ENCODE assay signal across 10 cellular contexts in genomic region chr10:74822583-74823089, GRCh38. TPM values are rescaled to one million over a fixed set of nuclear protein-coding genes. Genes with fewer than 3 reads are reported as not detected.
DNase-seq lines count a peak whose midpoint lies in the region; ATAC-seq, FAIRE-seq and TF ChIP-seq lines count a peak whose summit lies in the region.
"Had no signal": no experiment of that assay in that cellular context is flagged by ENCODE, and none has a peak within 500 bp of the region (broad histone marks: within the 10 kb centered on the region; RNA-seq: fewer than 3 reads in every experiment).

No MANE protein-coding gene starts in this region.

- H3K36me3 ChIP-seq in K562 (ENCODE audit: control insufficient read depth, insufficient read depth, low read length), result no peaks in the 10 kb centered on the region
- no peaks in the 10 kb centered on the region for H3K36me3 ChIP-seq in A673 (ENCODE audit: insufficient read depth, low read length, poor library complexity, severe bottlenecking)

- TF ChIP-seq CTCF in C4-2B (conservative IDR thresholded peaks at IDR 0.05), result no peak
- no peak for TF ChIP-seq CTCF in K562 (IDR thresholded peaks at IDR 0.05 in 2 of 3, conservative IDR thresholded peaks at IDR 0.05 in 1 of 3; ENCODE audit: insufficient read depth in 2 of 3, low read depth in 1 of 3, low read length in 3 of 3)
- TF ChIP-seq CTCF in nephron (IDR thresholded peaks at IDR 0.05; ENCODE audit: unreplicated experiment in 3 of 3), result no peak
- no peak for TF ChIP-seq CTCF in A673 (conservative IDR thresholded peaks at IDR 0.05; ENCODE audit: low read depth, low read length)

- no peaks in the 10 kb centered on the region for H3K9me1 ChIP-seq in K562 (ENCODE audit: control insufficient read depth, insufficient read depth, low read length)

- H3K4me3 Mint-ChIP-seq in nephron, result peak overlapping the region; percentile 82 to 90 (median 84)

- no peaks in the 10 kb centered on the region for H3K27me3 ChIP-seq in K562 (ENCODE audit: control insufficient read depth in 2 of 2, insufficient read depth in 2 of 2, low read length in 2 of 2)
- H3K27me3 ChIP-seq in A673 (replicated peaks; ENCODE audit: insufficient read depth, low read depth, low read length, poor library complexity), result peaks cover 4% of the 10 kb centered on the region

- ATAC-seq in K562, result no peak
- ATAC-seq in HG02610 (IDR thresholded peaks at IDR 0.05; ENCODE audit: unreplicated experiment), result no peak
- no peak for ATAC-seq in GM21423 (IDR thresholded peaks at IDR 0.05; ENCODE audit: unreplicated experiment)

- peaks cover under 1% of the 10 kb centered on the region for H3K9me3 Mint-ChIP-seq in nephron

- peaks cover 6% of the 10 kb centered on the region for H3K36me3 Mint-ChIP-seq in nephron (ENCODE audit: low read depth)

- peaks cover 6% of the 10 kb centered on the region for H3K79me2 ChIP-seq in K562 (ENCODE audit: control insufficient read depth, insufficient read depth, low read length)

- DNase-seq in M059J (ENCODE audit: low read depth) (peak; percentile 66), K562 (ENCODE audit: extremely low read depth in 1 of 4, low spot score in 3 of 4) (peak in 1 of 4 experiments; percentile 26), A673 (ENCODE audit: low spot score) (no peak)
- no peak for DNase-seq in stimulated activated CD4-positive, alpha-beta T cell treated with anti-CD3 and anti-CD28 coated beads, Interleukin-1b, Interleukin-23, amount 100 ng/mL, for 48 hours
- DNase-seq: activated T-cell treated with anti-CD3 and anti-CD28 coated beads, Interleukin-2, amount 50 U/mL, for 1 hour; NCI-H446 treated with DMSO at 0.1 percent for 48 hours had no signal

- TF ChIP-seq RAD21 in K562 (CRISPR knock-in tag; conservative IDR thresholded peaks at IDR 0.05 in 1 of 2, IDR thresholded peaks at IDR 0.05 in 1 of 2), result no peak

- intact Hi-C loops in K562 (cut with micrococcal nuclease) (loop anchor here (10.0 kb wide), 2 partner anchors 192 to 412 kb away; partner anchors contain the start of gene COMTD1), A673 (cut with micrococcal nuclease; ENCODE audit: unreplicated experiment) (loop anchor here (10.0 kb wide), 1 partner anchor 192 kb away; no protein-coding TSS in a partner anchor)

- H3K4me3 ChIP-seq in K562 (no peak overlapping the region), A673 (ENCODE audit: low read depth, low read length, poor library complexity, severe bottlenecking) (no peak overlapping the region)

- H3K27ac ChIP-seq in C4-2B (peak overlapping the region; percentile 50; the same call in 1 of the 2 replicates), K562 (ENCODE audit: extremely low read depth, low read depth, low read length) (no peak overlapping the region), A673 (ENCODE audit: low read depth, low read length, poor library complexity, severe bottlenecking) (no peak overlapping the region)

- no peak overlapping the region for H2AFZ ChIP-seq in K562 (ENCODE audit: low read depth, low read length)

- H3K4me2 ChIP-seq in K562 (ENCODE audit: insufficient read depth, low read length), result no peak overlapping the region

- CTCF ChIA-PET in K562 (lab: Yijun Ruan, JAX; ENCODE audit: low intra/inter-chr PET ratio), result no interaction called here
- CTCF ChIA-PET in A673 (lab: Charles Lee), result no interaction called here

- peaks cover 28 to 32% of the 10 kb centered on the region in 2 experiments for H3K4me1 ChIP-seq in K562 (replicated peaks in 1 of 2; ENCODE audit: control insufficient read depth in 2 of 2, insufficient read depth in 2 of 2, low read length in 2 of 2)
- peaks cover 14% of the 10 kb centered on the region for H3K4me1 ChIP-seq in A673 (ENCODE audit: insufficient read depth, low read length, poor library complexity, severe bottlenecking)

- peak; percentile 71 for FAIRE-seq in K562 (lab: Jason Lieb, UNC)

- 0% methylated on average over 2 of the region's 2 CpGs for WGBS in K562 (ENCODE audit: insufficient coverage, low coverage, missing lambda C conversion rate)

- no peaks in the 10 kb centered on the region for H4K20me1 ChIP-seq in K562 (replicated peaks; ENCODE audit: control insufficient read depth, insufficient read depth, low read length)

- H3K9me3 ChIP-seq in K562 (replicated peaks; ENCODE audit: control insufficient read depth, insufficient read depth, low read depth, low read length) (no peaks in the 10 kb centered on the region), A673 (ENCODE audit: low read depth, low read length, poor library complexity, severe bottlenecking) (no peaks in the 10 kb centered on the region)

- POLR2A ChIA-PET in K562 (lab: Yijun Ruan, JAX), result interaction anchor here (1.0 to 1.5 kb wide), 3 partner anchors 9 to 56 kb away, joined by 3 to 5 read pairs (median 3); no protein-coding TSS in a partner anchor
- POLR2A ChIA-PET in A673 (lab: Charles Lee; ENCODE audit: low non-redundant PET), result interaction anchor here (0.6 kb wide), 1 partner anchor 529 kb away, joined by 3 read pairs; no protein-coding TSS in a partner anchor

- H3K27ac Mint-ChIP-seq in nephron, result peak overlapping the region; percentile 87 to 100 (median 92)

- no peaks in the 10 kb centered on the region for H3K27me3 Mint-ChIP-seq in nephron (ENCODE audit: low read depth)

- TF ChIP-seq POLR2A in K562 (conservative IDR thresholded peaks at IDR 0.05), result no peak

- no peak overlapping the region; a peak in 1 of 4 replicates for H3K9ac ChIP-seq in K562 (ENCODE audit: insufficient read depth in 1 of 2, low read depth in 2 of 2, low read length in 2 of 2)

- no peak for TF ChIP-seq EP300 in K562 (IDR thresholded peaks at IDR 0.05; ENCODE audit: low read length)

- BruUV-seq in K562 (replicated peaks; lab: Mats Ljungman, UMichigan), result no TSS peak
- no TSS peak for BruUV-seq in A673 (replicated peaks; lab: Mats Ljungman, UMichigan)

- peaks cover 41% of the 10 kb centered on the region for H3K4me1 Mint-ChIP-seq in nephron

- in situ Hi-C loops in K562 (cut with MboI), result no loop called here

TF ChIP-seq in K562, 482 proteins besides CTCF, POLR2A, EP300 and RAD21 (continues in another document):
- TF ChIP-seq SOX6 (IDR thresholded peaks at IDR 0.05) (peak; percentile 33; the same call in 1 of the 2 replicates), XRCC4 (IDR thresholded peaks at IDR 0.05; ENCODE audit: extremely low read depth, insufficient read depth, insufficient read length) (no peak), ZNF146 (CRISPR knock-in tag; IDR thresholded peaks at IDR 0.05; ENCODE audit: unreplicated experiment) (no peak), NR1H2 (CRISPR knock-in tag; IDR thresholded peaks at IDR 0.05) (no peak), MEIS2 (IDR thresholded peaks at IDR 0.05; ENCODE audit: partially characterized antibody) (no peak), NCOR1 (IDR thresholded peaks at IDR 0.05) (peak; percentile 32; the same call in 1 of the 2 replicates), THAP12 (CRISPR knock-in tag; IDR thresholded peaks at IDR 0.05) (no peak), MYC (IDR thresholded peaks at IDR 0.05; ENCODE audit: low read depth, low read length) (no peak), MYC (CRISPR knock-in tag; IDR thresholded peaks at IDR 0.05; ENCODE audit: borderline replicate concordance, low read depth) (no peak)
- TF ChIP-seq, protein P1, sequence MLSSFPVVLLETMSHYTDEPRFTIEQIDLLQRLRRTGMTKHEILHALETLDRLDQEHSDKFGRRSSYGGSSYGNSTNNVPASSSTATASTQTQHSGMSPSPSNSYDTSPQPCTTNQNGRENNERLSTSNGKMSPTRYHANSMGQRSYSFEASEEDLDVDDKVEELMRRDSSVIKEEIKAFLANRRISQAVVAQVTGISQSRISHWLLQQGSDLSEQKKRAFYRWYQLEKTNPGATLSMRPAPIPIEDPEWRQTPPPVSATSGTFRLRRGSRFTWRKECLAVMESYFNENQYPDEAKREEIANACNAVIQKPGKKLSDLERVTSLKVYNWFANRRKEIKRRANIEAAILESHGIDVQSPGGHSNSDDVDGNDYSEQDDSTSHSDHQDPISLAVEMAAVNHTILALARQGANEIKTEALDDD (IDR thresholded peaks at IDR 0.05), result peak; percentile 95

RNA-seq across cellular contexts. Expression of gene KAT6B, which starts 3.8 kb away (rescaled TPM):
- total RNA-seq in M059J (2014; rRNA removed; shearing (Covaris generic)), result 5.1 and 5.8 TPM in 2 replicates
- total RNA-seq in K562 (2011; cell fraction: chromatin; rRNA removed; ENCODE audit: low replicate concordance), result 43.8 and 89.7 TPM in 2 replicates
- total RNA-seq in K562 (2011; cell fraction: nucleolus; rRNA removed), result 22.2 and 24.9 TPM in 2 replicates
- 40.7 and 66.0 TPM in 2 replicates for total RNA-seq in K562 (2011; cell fraction: nucleoplasm; rRNA removed)
- 6.8 and 8.0 TPM in 2 replicates for total RNA-seq in K562 (2014; rRNA removed)
- total RNA-seq in K562 (2014; rRNA removed; fragmentation: Illumina TruSeq; extraction: Trizol), result 8.2 and 9.3 TPM in 2 replicates
- total RNA-seq in K562 (2015; rRNA removed; fragmentation: Illumina TruSeq; extraction: Trizol), result 7.1 and 7.6 TPM in 2 replicates
- total RNA-seq in K562 (2021), result 9.0 and 10.2 TPM in 2 replicates
- 2.6 and 2.7 TPM in 2 replicates for polyA plus RNA-seq in K562 (2011; rRNA removed)
- 2.3 and 2.4 TPM in 2 replicates for polyA plus RNA-seq in K562 (2011; cell fraction: cytosol; rRNA removed)
- polyA plus RNA-seq in K562 (2011; cell fraction: nucleus; rRNA removed), result 6.2 and 7.4 TPM in 2 replicates
- 4.2 and 4.4 TPM in 2 replicates for polyA plus RNA-seq in K562 (2012)
- polyA plus RNA-seq in K562 (2014; fragmentation: Illumina TruSeq; extraction: Trizol), result 7.7 and 9.2 TPM in 2 replicates
- polyA plus RNA-seq in K562 (2014; fragmentation: Nextera tagmentation; extraction: Ambion mirVana), result 1 to 10 TPM; 1.4 to 2.4 TPM
- 4.5 and 4.8 TPM in 2 replicates for polyA plus RNA-seq in K562 (2014; rRNA removed)
- polyA minus RNA-seq in K562 (2011; rRNA and poly(A)+ RNA removed), result 13.2 and 17.8 TPM in 2 replicates
- polyA minus RNA-seq in K562 (2011; cell fraction: cytosol; rRNA and poly(A)+ RNA removed), result 4.6 and 4.7 TPM in 2 replicates
- 17.1 and 28.2 TPM in 2 replicates for polyA minus RNA-seq in K562 (2011; cell fraction: nucleus; rRNA and poly(A)+ RNA removed)
- 21.8 and 22.2 TPM in 2 replicates for total RNA-seq in A673 (2021)
